In genomic region chr10:91690412-91690811, GRCh38 we compare ENCODE assay signal across 14 cellular contexts. TPM values are rescaled to one million over a fixed set of nuclear protein-coding genes. Genes with fewer than 3 reads are reported as not detected.
"Had no signal": no experiment of that assay in that cellular context is flagged by ENCODE, and none has a peak within 500 bp of the region (broad histone marks: within the 10 kb centered on the region; RNA-seq: fewer than 3 reads in every experiment).

No MANE protein-coding gene starts in this region.

- H3K27ac ChIP-seq: uterus had no signal

- DNase-seq: activated CD4-positive, alpha-beta T cell treated with anti-CD3 and anti-CD28 coated beads for 48 hours; activated CD8-positive, alpha-beta memory T cell treated with anti-CD3 and anti-CD28 coated beads for 24 hours; activated naive CD4-positive, alpha-beta T cell treated with Interleukin-2 at 50 U/mL for 16 hours; activated naive CD8-positive, alpha-beta T cell treated with anti-CD3 and anti-CD28 coated beads, Interleukin-2, amount 50 U/mL, for 24 hours; central memory CD4-positive, alpha-beta T cell; effector memory CD4-positive, alpha-beta T cell; kidney glomerular epithelial cell; naive thymus-derived CD8-positive, alpha-beta T cell; stimulated activated CD4-positive, alpha-beta T cell treated with anti-CD3 and anti-CD28 coated beads, Interleukin-2, amount 100 ng/mL, for 48 hours; stimulated activated naive CD8-positive, alpha-beta T cell treated with anti-CD3 and anti-CD28 coated beads, Interleukin-15, Interleukin-2, amounts not matched to agents 100 U/mL and 50 U/mL, for 24 hours; SW 1271; T1000; uterus had no signal

- H3K4me1 ChIP-seq: uterus had no signal

- H3K36me3 ChIP-seq: uterus had no signal

- H3K9me3 ChIP-seq: uterus had no signal

- H3K27me3 ChIP-seq: uterus had no signal

- H3K4me3 ChIP-seq: lung, uterus had no signal

RNA-seq across cellular contexts. Expression of gene PPP1R3C, which starts 57.5 kb away (rescaled TPM):
- total RNA-seq: naive thymus-derived CD8-positive, alpha-beta T cell had no signal
- polyA plus RNA-seq: naive thymus-derived CD8-positive, alpha-beta T cell had no signal
